1 cellular context compared by ENCODE assay signal in the genomic region with DNA sequence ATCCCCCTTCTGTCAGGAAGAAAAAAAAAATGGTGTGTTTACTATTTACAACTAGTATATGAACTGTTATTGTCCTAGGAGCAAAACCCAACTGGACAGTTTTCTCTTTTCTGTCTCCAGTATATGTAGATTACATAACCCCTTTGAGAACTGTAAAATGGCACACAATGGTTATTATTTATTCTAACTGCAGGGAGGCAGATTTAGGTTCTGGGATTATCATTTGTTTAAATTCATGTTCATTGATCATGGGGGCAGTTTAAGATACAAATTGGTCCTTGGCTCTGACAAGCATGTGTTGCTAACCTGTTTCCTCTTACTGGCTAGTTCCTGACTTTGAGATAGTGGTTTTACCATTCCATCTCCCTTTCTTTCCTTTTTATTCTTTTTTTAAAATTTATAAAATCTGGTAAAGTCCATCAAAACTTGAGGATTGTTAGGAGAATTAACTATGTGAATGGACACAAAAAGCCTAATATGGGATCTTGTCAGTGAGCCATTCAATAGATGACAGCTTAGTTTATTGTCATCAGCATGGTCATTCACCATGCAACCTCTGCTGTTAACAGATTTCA.
TF ChIP-seq lines count a peak whose summit lies in the region.

No MANE protein-coding gene starts in this region.

TF ChIP-seq in SK-N-SH, 30 proteins besides CTCF, POLR2A, EP300 and RAD21 (continued from another document):
- TF ChIP-seq EZH2phosphoT487 (IDR thresholded peaks at IDR 0.05; ENCODE audit: borderline replicate concordance, low read depth) = no peak
- TF ChIP-seq, protein P1, sequence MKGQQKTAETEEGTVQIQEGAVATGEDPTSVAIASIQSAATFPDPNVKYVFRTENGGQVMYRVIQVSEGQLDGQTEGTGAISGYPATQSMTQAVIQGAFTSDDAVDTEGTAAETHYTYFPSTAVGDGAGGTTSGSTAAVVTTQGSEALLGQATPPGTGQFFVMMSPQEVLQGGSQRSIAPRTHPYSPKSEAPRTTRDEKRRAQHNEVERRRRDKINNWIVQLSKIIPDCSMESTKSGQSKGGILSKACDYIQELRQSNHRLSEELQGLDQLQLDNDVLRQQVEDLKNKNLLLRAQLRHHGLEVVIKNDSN (IDR thresholded peaks at IDR 0.05; ENCODE audit: borderline replicate concordance, low read depth) = no peak
- TF ChIP-seq MAX (IDR thresholded peaks at IDR 0.05; ENCODE audit: low read depth) = no peak
- TF ChIP-seq, protein P2, sequence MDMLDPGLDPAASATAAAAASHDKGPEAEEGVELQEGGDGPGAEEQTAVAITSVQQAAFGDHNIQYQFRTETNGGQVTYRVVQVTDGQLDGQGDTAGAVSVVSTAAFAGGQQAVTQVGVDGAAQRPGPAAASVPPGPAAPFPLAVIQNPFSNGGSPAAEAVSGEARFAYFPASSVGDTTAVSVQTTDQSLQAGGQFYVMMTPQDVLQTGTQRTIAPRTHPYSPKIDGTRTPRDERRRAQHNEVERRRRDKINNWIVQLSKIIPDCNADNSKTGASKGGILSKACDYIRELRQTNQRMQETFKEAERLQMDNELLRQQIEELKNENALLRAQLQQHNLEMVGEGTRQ (IDR thresholded peaks at IDR 0.05; ENCODE audit: borderline replicate concordance, low read depth, low read length) = no peak
- no peak for TF ChIP-seq FOXM1 (IDR thresholded peaks at IDR 0.05; ENCODE audit: low read depth)
- TF ChIP-seq SMC3 (IDR thresholded peaks at IDR 0.05; ENCODE audit: low read depth, low read length) = no peak
- TF ChIP-seq MEF2A (IDR thresholded peaks at IDR 0.05; ENCODE audit: borderline replicate concordance, low read depth) = no peak
- TF ChIP-seq FOXJ3 (CRISPR knock-in tag; IDR thresholded peaks at IDR 0.05) = no peak
- no peak for TF ChIP-seq TCF12 (IDR thresholded peaks at IDR 0.05)
- no peak for TF ChIP-seq RFX5 (IDR thresholded peaks at IDR 0.05; ENCODE audit: low read length)
TF ChIP-seq in SK-N-SH: peak in this region for 0.
